2 cellular contexts compared by ENCODE assay signal in genomic region chr16:11666108-11667055, GRCh38.
TF ChIP-seq lines count a peak whose summit lies in the region.

No MANE protein-coding gene starts in this region.

TF ChIP-seq in A549, 52 proteins besides CTCF, POLR2A, EP300 and RAD21 (continued from another document):
- TF ChIP-seq MAZ (IDR thresholded peaks at IDR 0.05; ENCODE audit: borderline replicate concordance, low read depth, low read length) (no peak), SMC3 (IDR thresholded peaks at IDR 0.05) (no peak), FOSL2 (IDR thresholded peaks at IDR 0.05) (no peak), FOSL2 (CRISPR knock-in tag; IDR thresholded peaks at IDR 0.05) (no peak), MYC (IDR thresholded peaks at IDR 0.05; ENCODE audit: borderline replicate concordance, low read length) (no peak), MAFK (IDR thresholded peaks at IDR 0.05; ENCODE audit: partially characterized antibody) (no peak), HOXB5 (CRISPR knock-in tag; IDR thresholded peaks at IDR 0.05) (no peak)

TF ChIP-seq in WTC11, 78 proteins besides CTCF, POLR2A, EP300 and RAD21 (continued from another document):
- no peak for TF ChIP-seq TP53 (CRISPR knock-in tag; IDR thresholded peaks at IDR 0.05)
- TF ChIP-seq TEAD4 (CRISPR knock-in tag; IDR thresholded peaks at IDR 0.05) = no peak
- no peak for TF ChIP-seq SMAD4 (CRISPR knock-in tag; IDR thresholded peaks at IDR 0.05)
